Comparison of ENCODE assay signal across 25 cellular contexts in genomic region chr1:98659879-98660278, GRCh38. TPM values are rescaled to one million over a fixed set of nuclear protein-coding genes. Genes with fewer than 3 reads are reported as not detected.
"Had no signal": no experiment of that assay in that cellular context is flagged by ENCODE, and none has a peak within 500 bp of the region (broad histone marks: within the 10 kb centered on the region; RNA-seq: fewer than 3 reads in every experiment).

No MANE protein-coding gene starts in this region.

- H3K4me3 Mint-ChIP-seq: activated B cell treated with CpG ODN at 0.5 μM for 24 hours; activated CD4-positive, alpha-beta T cell treated with anti-CD3 and anti-CD28 coated beads, Interleukin-2, amount 10 ng/mL, durations not matched to agents 24 days and 14 days; activated CD8-positive, alpha-beta memory T cell treated with anti-CD3 and anti-CD28 coated beads, Interleukin-2, amount 10 ng/mL, durations not matched to agents 7 days and 5 days; activated naive CD4-positive, alpha-beta T cell treated with anti-CD3 and anti-CD28 coated beads, Interleukin-2, amount 10 ng/mL, durations not matched to agents 7 days and 5 days; activated naive CD8-positive, alpha-beta T cell treated with anti-CD3 and anti-CD28 coated beads for 36 hours; activated T-cell treated with anti-CD3 and anti-CD28 coated beads, Interleukin-2, amount 50 U/mL, for 24 hours had no signal

- DNase-seq: activated B cell treated with CpG ODN at 0.5 μM for 24 hours; activated CD4-positive, alpha-beta T cell treated with anti-CD3 and anti-CD28 coated beads for 1 hour; activated CD4-positive, alpha-beta T cell treated with anti-CD3 and anti-CD28 coated beads, Interleukin-2, amount 10 ng/mL, durations not matched to agents 24 days and 14 days; activated CD4-positive, alpha-beta T cell treated with anti-CD3 and anti-CD28 coated beads, Interleukin-2, amount 50 U/mL, for 48 hours; activated CD8-positive, alpha-beta memory T cell treated with anti-CD3 and anti-CD28 coated beads, Interleukin-2, amount 10 ng/mL, durations not matched to agents 7 days and 5 days; activated gamma-delta T cell; activated naive CD4-positive, alpha-beta T cell treated with anti-CD3 and anti-CD28 coated beads, Interleukin-2, amount 10 ng/mL, durations not matched to agents 7 days and 5 days; activated naive CD8-positive, alpha-beta T cell treated with anti-CD3 and anti-CD28 coated beads for 36 hours; activated T-cell treated with anti-CD3 and anti-CD28 coated beads, Interleukin-2, amount 50 U/mL, for 24 hours; anterior cingulate cortex; caudate nucleus; KG1; NCI-H1048; NCI-H1417; NCI-H1694; NCI-H2081; NCI-H524 treated with DMSO at 0.1 percent for 48 hours; RPMI8226; T-cell; T-helper 2 cell; T1000 had no signal

- H3K27me3 ChIP-seq: breast epithelium had no signal

- H3K36me3 ChIP-seq: breast epithelium had no signal

- H3K27me3 Mint-ChIP-seq: activated T-helper 17 cell treated with anti-CD3 and anti-CD28 coated beads, Interleukin-2, amount 50 U/mL, for 72 hours had no signal

- H3K4me3 ChIP-seq: breast epithelium, SK-N-MC had no signal

- H3K27ac Mint-ChIP-seq: activated B cell treated with CpG ODN at 0.5 μM for 24 hours; activated CD4-positive, alpha-beta T cell treated with anti-CD3 and anti-CD28 coated beads, Interleukin-2, amount 10 ng/mL, durations not matched to agents 24 days and 14 days; activated CD8-positive, alpha-beta memory T cell treated with anti-CD3 and anti-CD28 coated beads, Interleukin-2, amount 10 ng/mL, durations not matched to agents 7 days and 5 days; activated naive CD4-positive, alpha-beta T cell treated with anti-CD3 and anti-CD28 coated beads, Interleukin-2, amount 10 ng/mL, durations not matched to agents 7 days and 5 days; activated naive CD8-positive, alpha-beta T cell treated with anti-CD3 and anti-CD28 coated beads for 36 hours; activated T-cell treated with anti-CD3 and anti-CD28 coated beads, Interleukin-2, amount 50 U/mL, for 24 hours; activated T-helper 17 cell treated with anti-CD3 and anti-CD28 coated beads, Interleukin-2, amount 50 U/mL, for 72 hours; T-cell had no signal

- H3K27ac ChIP-seq: breast epithelium, SK-N-MC had no signal

- H3K9me3 Mint-ChIP-seq: activated B cell treated with CpG ODN at 0.5 μM for 24 hours; activated CD4-positive, alpha-beta T cell treated with anti-CD3 and anti-CD28 coated beads, Interleukin-2, amount 10 ng/mL, durations not matched to agents 24 days and 14 days; activated naive CD4-positive, alpha-beta T cell treated with anti-CD3 and anti-CD28 coated beads, Interleukin-2, amount 10 ng/mL, durations not matched to agents 7 days and 5 days; activated naive CD8-positive, alpha-beta T cell treated with anti-CD3 and anti-CD28 coated beads for 36 hours; activated T-cell treated with anti-CD3 and anti-CD28 coated beads, Interleukin-2, amount 50 U/mL, for 24 hours; activated T-helper 17 cell treated with anti-CD3 and anti-CD28 coated beads, Interleukin-2, amount 50 U/mL, for 72 hours had no signal

- ATAC-seq: activated CD8-positive, alpha-beta memory T cell treated with anti-CD3 and anti-CD28 coated beads, Interleukin-2, amount 10 ng/mL, durations not matched to agents 7 days and 5 days; activated T-helper 17 cell treated with anti-CD3 and anti-CD28 coated beads, Interleukin-2, amount 50 U/mL, for 72 hours; Right ventricle myocardium inferior; T-cell had no signal

- H3K36me3 Mint-ChIP-seq: activated CD8-positive, alpha-beta memory T cell treated with anti-CD3 and anti-CD28 coated beads, Interleukin-2, amount 10 ng/mL, durations not matched to agents 7 days and 5 days; activated naive CD8-positive, alpha-beta T cell treated with anti-CD3 and anti-CD28 coated beads for 36 hours; T-cell had no signal

- H3K9me3 ChIP-seq: breast epithelium had no signal

- H3K4me1 ChIP-seq: breast epithelium had no signal

RNA-seq across cellular contexts. Expression of gene SNX7, which starts 1.6 kb away (rescaled TPM):
- total RNA-seq: activated B cell treated with CpG ODN at 0.5 μM for 24 hours; activated CD4-positive, alpha-beta T cell treated with anti-CD3 and anti-CD28 coated beads, Interleukin-2, amount 10 ng/mL, durations not matched to agents 24 days and 14 days; activated CD8-positive, alpha-beta memory T cell treated with anti-CD3 and anti-CD28 coated beads, Interleukin-2, amount 10 ng/mL, durations not matched to agents 7 days and 5 days; activated naive CD8-positive, alpha-beta T cell treated with anti-CD3 and anti-CD28 coated beads for 36 hours had no signal
